Comparison of ENCODE assay signal across 10 cellular contexts in the genomic region with DNA sequence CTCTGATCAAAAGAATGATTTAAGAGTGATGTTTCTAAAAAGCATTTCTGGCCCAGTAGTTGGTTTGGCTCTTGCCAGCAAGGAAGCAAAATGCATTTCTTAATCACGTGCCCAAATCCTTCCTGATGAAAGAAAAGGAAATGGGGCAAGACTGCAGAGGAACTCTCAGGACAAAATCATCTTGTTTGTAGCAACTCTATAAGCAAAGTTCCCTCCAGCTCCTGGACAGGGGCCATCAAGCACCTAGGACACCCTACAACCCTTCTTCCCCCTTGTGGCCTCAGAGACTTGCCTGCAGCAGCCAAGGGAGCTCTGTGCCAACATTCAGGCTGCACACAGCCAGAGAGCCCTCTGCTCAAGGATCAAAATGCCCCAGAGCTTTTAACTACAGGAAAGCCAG.
DNase-seq lines count a peak whose midpoint lies in the region; ATAC-seq, FAIRE-seq and TF ChIP-seq lines count a peak whose summit lies in the region.
"Had no signal": no experiment of that assay in that cellular context is flagged by ENCODE, and none has a peak within 500 bp of the region (broad histone marks: within the 10 kb centered on the region; RNA-seq: fewer than 3 reads in every experiment).

No MANE protein-coding gene starts in this region.

- intact Hi-C loops in K562 (cut with micrococcal nuclease), result loop anchor here (5.0 kb wide), 1 partner anchor 265 kb away; a partner anchor contains a TSS

- no peaks in the 10 kb centered on the region for H3K9me3 ChIP-seq in K562 (replicated peaks; ENCODE audit: control insufficient read depth, insufficient read depth, low read depth, low read length)
- H3K9me3 ChIP-seq in MM.1S (replicated peaks; ENCODE audit: insufficient read depth, low read length), result no peaks in the 10 kb centered on the region

- no peak overlapping the region for H3K4me3 Mint-ChIP-seq in activated naive CD4-positive, alpha-beta T cell treated with anti-CD3 and anti-CD28 coated beads, Interleukin-2, amount 10 ng/mL, durations not matched to agents 7 days and 5 days

- no peak for ATAC-seq in activated naive CD4-positive, alpha-beta T cell treated with anti-CD3 and anti-CD28 coated beads, Interleukin-2, amount 50 U/mL, for 72 hours
- peak; percentile 36; the same call in 1 of the 3 replicates for ATAC-seq in K562
- ATAC-seq in GM18907 (IDR thresholded peaks at IDR 0.05; ENCODE audit: unreplicated experiment), result no peak

- H4K20me1 ChIP-seq in K562 (replicated peaks; ENCODE audit: control insufficient read depth, insufficient read depth, low read length) (no peaks in the 10 kb centered on the region), MM.1S (ENCODE audit: insufficient read depth, low read length) (no peaks in the 10 kb centered on the region)

- H3K27me3 Mint-ChIP-seq in activated naive CD4-positive, alpha-beta T cell treated with anti-CD3 and anti-CD28 coated beads, Interleukin-2, amount 10 ng/mL, durations not matched to agents 7 days and 5 days, result no peaks in the 10 kb centered on the region

- peaks cover 23% of the 10 kb centered on the region for H3K4me1 Mint-ChIP-seq in activated naive CD4-positive, alpha-beta T cell treated with anti-CD3 and anti-CD28 coated beads, Interleukin-2, amount 10 ng/mL, durations not matched to agents 7 days and 5 days

- H3K79me2 ChIP-seq in K562 (ENCODE audit: control insufficient read depth, insufficient read depth, low read length) (no peaks in the 10 kb centered on the region), MM.1S (ENCODE audit: low read length) (no peaks in the 10 kb centered on the region)

- H3K4me2 ChIP-seq in K562 (ENCODE audit: insufficient read depth, low read length), result no peak overlapping the region
- no peak overlapping the region for H3K4me2 ChIP-seq in MM.1S (ENCODE audit: low read depth, low read length)

- H3K9me3 Mint-ChIP-seq in activated naive CD4-positive, alpha-beta T cell treated with anti-CD3 and anti-CD28 coated beads, Interleukin-2, amount 10 ng/mL, durations not matched to agents 7 days and 5 days, result no peaks in the 10 kb centered on the region
- H3K9me3 Mint-ChIP-seq in activated naive CD4-positive, alpha-beta T cell treated with anti-CD3 and anti-CD28 coated beads, Interleukin-2, amount 50 U/mL, for 72 hours, result no peaks in the 10 kb centered on the region

- in situ Hi-C loops in K562 (cut with MboI), result no loop called here

- H3K4me3 ChIP-seq in K562, result no peak overlapping the region
- no peak overlapping the region for H3K4me3 ChIP-seq in urinary bladder (ENCODE audit: low read depth, low read length)
- no peak overlapping the region for H3K4me3 ChIP-seq in MM.1S (ENCODE audit: low read length)

- H3K36me3 ChIP-seq in K562 (ENCODE audit: control insufficient read depth, insufficient read depth, low read length), result peaks cover 76% of the 10 kb centered on the region
- peaks cover 3% of the 10 kb centered on the region for H3K36me3 ChIP-seq in urinary bladder (ENCODE audit: insufficient read depth)
- no peaks in the 10 kb centered on the region for H3K36me3 ChIP-seq in MM.1S (replicated peaks; ENCODE audit: insufficient read depth, low read length)

- H3K9ac ChIP-seq in K562 (ENCODE audit: insufficient read depth in 1 of 2, low read depth in 2 of 2, low read length in 2 of 2) (0 out of 4 replicates have a peak overlapping the region, but pooled peaks of 1 of the 2 experiments have one; percentile 20), MM.1S (ENCODE audit: low read length) (no peak overlapping the region)

- H2AFZ ChIP-seq in K562 (ENCODE audit: low read depth, low read length), result no peak overlapping the region
- no peak overlapping the region for H2AFZ ChIP-seq in MM.1S (ENCODE audit: low read length)

- no peak for DNase-seq in activated naive CD4-positive, alpha-beta T cell treated with anti-CD3 and anti-CD28 coated beads, Interleukin-2, amount 10 ng/mL, durations not matched to agents 7 days and 5 days
- no peak for DNase-seq in activated naive CD4-positive, alpha-beta T cell treated with anti-CD3 and anti-CD28 coated beads, Interleukin-2, amount 50 U/mL, for 72 hours (ENCODE audit: low spot score in 2 of 2)
- DNase-seq in K562 (ENCODE audit: extremely low read depth in 1 of 4, low spot score in 3 of 4), result no peak
- peak; percentile 76 for DNase-seq in iris pigment epithelial cell (ENCODE audit: low read depth)
- DNase-seq in MM.1S, result no peak
- no peak for DNase-seq in NCI-H2107 (lab: John Stamatoyannopoulos, UW)
- DNase-seq: NCI-H1048 had no signal

- H3K27ac Mint-ChIP-seq in activated naive CD4-positive, alpha-beta T cell treated with anti-CD3 and anti-CD28 coated beads, Interleukin-2, amount 10 ng/mL, durations not matched to agents 7 days and 5 days, result peak overlapping the region; percentile 82
- H3K27ac Mint-ChIP-seq in activated naive CD4-positive, alpha-beta T cell treated with anti-CD3 and anti-CD28 coated beads, Interleukin-2, amount 50 U/mL, for 72 hours, result peak overlapping the region in 1 of 2 donors; percentile 57

- FAIRE-seq in K562 (lab: Jason Lieb, UNC), result no peak
- FAIRE-seq: G401.6 had no signal

- 24% methylated on average over 1 of the region's 1 CpG for WGBS in K562 (ENCODE audit: insufficient coverage, low coverage, missing lambda C conversion rate)
- 4% methylated on average over 1 of the region's 1 CpG for WGBS in urinary bladder

- peaks cover 43% of the 10 kb centered on the region for H3K36me3 Mint-ChIP-seq in activated naive CD4-positive, alpha-beta T cell treated with anti-CD3 and anti-CD28 coated beads, Interleukin-2, amount 10 ng/mL, durations not matched to agents 7 days and 5 days
- no peaks in the 10 kb centered on the region for H3K36me3 Mint-ChIP-seq in activated naive CD4-positive, alpha-beta T cell treated with anti-CD3 and anti-CD28 coated beads, Interleukin-2, amount 50 U/mL, for 72 hours

- no peak for TF ChIP-seq EP300 in K562 (IDR thresholded peaks at IDR 0.05; ENCODE audit: low read length)

- H3F3A ChIP-seq in MM.1S (ENCODE audit: insufficient read depth, low read length), result no peaks in the 10 kb centered on the region

- no peak for TF ChIP-seq RAD21 in K562 (CRISPR knock-in tag; conservative IDR thresholded peaks at IDR 0.05 in 1 of 2, IDR thresholded peaks at IDR 0.05 in 1 of 2)

- H3K4me1 ChIP-seq in K562 (replicated peaks in 1 of 2; ENCODE audit: control insufficient read depth in 2 of 2, insufficient read depth in 2 of 2, low read length in 2 of 2), result no peaks in the 10 kb centered on the region
- H3K4me1 ChIP-seq in urinary bladder (ENCODE audit: insufficient read depth), result no peaks in the 10 kb centered on the region
- no peaks in the 10 kb centered on the region for H3K4me1 ChIP-seq in MM.1S (ENCODE audit: low read length)

- H3K27me3 ChIP-seq in K562 (ENCODE audit: control insufficient read depth in 2 of 2, insufficient read depth in 2 of 2, low read length in 2 of 2) (no peaks in the 10 kb centered on the region), MM.1S (replicated peaks; ENCODE audit: insufficient read depth, low read length) (no peaks in the 10 kb centered on the region)

- no peaks in the 10 kb centered on the region for H3K9me2 ChIP-seq in MM.1S (replicated peaks; ENCODE audit: insufficient read depth, low read length)

- TF ChIP-seq POLR2A in K562 (conservative IDR thresholded peaks at IDR 0.05), result no peak

- H3K27ac ChIP-seq in K562 (ENCODE audit: extremely low read depth, low read depth, low read length) (no peak overlapping the region), urinary bladder (ENCODE audit: low read depth) (peak overlapping the region; percentile 62), MM.1S (ENCODE audit: low read length) (no peak overlapping the region)

- POLR2A ChIA-PET in K562 (lab: Yijun Ruan, JAX), result interaction anchor here (0.6 to 1.1 kb wide), 5 partner anchors 9 to 260 kb away, joined by 3 to 4 read pairs (median 3); no protein-coding TSS in a partner anchor

- BruUV-seq in K562 (replicated peaks; lab: Mats Ljungman, UMichigan), result no TSS peak

- TF ChIP-seq CTCF in K562 (IDR thresholded peaks at IDR 0.05 in 2 of 3, conservative IDR thresholded peaks at IDR 0.05 in 1 of 3; ENCODE audit: insufficient read depth in 2 of 3, low read depth in 1 of 3, low read length in 3 of 3), result no peak
- no peak for TF ChIP-seq CTCF in MM.1S (IDR thresholded peaks at IDR 0.05; ENCODE audit: low read length)

- CTCF ChIA-PET in activated naive CD4-positive, alpha-beta T cell treated with anti-CD3 and anti-CD28 coated beads, Interleukin-2, amount 10 ng/mL, durations not matched to agents 7 days and 5 days (lab: Charles Lee), result interaction anchor here (0.6 to 10.8 kb wide), 25 partner anchors 8 to 295 kb away, joined by 3 to 171 read pairs (median 6); a partner anchor contains a TSS
- CTCF ChIA-PET in K562 (lab: Yijun Ruan, JAX; ENCODE audit: low intra/inter-chr PET ratio), result interaction anchor here (1.6 to 4.0 kb wide), 4 partner anchors 93 to 322 kb away, joined by 13 to 40 read pairs (median 16); no protein-coding TSS in a partner anchor

- H3K9me1 ChIP-seq in K562 (ENCODE audit: control insufficient read depth, insufficient read depth, low read length), result no peaks in the 10 kb centered on the region

TF ChIP-seq in K562, 482 proteins besides CTCF, POLR2A, EP300 and RAD21 (continues in another document):
- TF ChIP-seq, protein P1, sequence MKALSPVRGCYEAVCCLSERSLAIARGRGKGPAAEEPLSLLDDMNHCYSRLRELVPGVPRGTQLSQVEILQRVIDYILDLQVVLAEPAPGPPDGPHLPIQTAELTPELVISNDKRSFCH (CRISPR knock-in tag; IDR thresholded peaks at IDR 0.05), result no peak
- TF ChIP-seq, protein P1 (tag; IDR thresholded peaks at IDR 0.05), result no peak
- TF ChIP-seq ZKSCAN8 (CRISPR knock-in tag; IDR thresholded peaks at IDR 0.05) (no peak), SREBF2 (CRISPR knock-in tag; IDR thresholded peaks at IDR 0.05) (no peak), ZNF12 (CRISPR knock-in tag; IDR thresholded peaks at IDR 0.05) (no peak), SMAD3 (CRISPR knock-in tag; conservative IDR thresholded peaks at IDR 0.05) (no peak), FOXA3 (CRISPR knock-in tag; conservative IDR thresholded peaks at IDR 0.05 in 1 of 2, IDR thresholded peaks at IDR 0.05 in 1 of 2) (no peak), PYGO2 (tag; IDR thresholded peaks at IDR 0.05) (no peak), TAL1 (IDR thresholded peaks at IDR 0.05) (no peak), ZNF224 (CRISPR knock-in tag; IDR thresholded peaks at IDR 0.05) (no peak), SIN3A (IDR thresholded peaks at IDR 0.05; ENCODE audit: borderline replicate concordance in 2 of 2, control insufficient read depth in 1 of 2, low read depth in 2 of 2, low read length in 2 of 2) (no peak), ZNF717 (CRISPR knock-in tag; IDR thresholded peaks at IDR 0.05) (no peak), ZBTB7A (IDR thresholded peaks at IDR 0.05; ENCODE audit: borderline replicate concordance, control insufficient read depth, low read depth, low read length) (no peak), ZNF354B (CRISPR knock-in tag; IDR thresholded peaks at IDR 0.05) (no peak)
